In genomic region chr4:111499291-111499690, GRCh38 we compare ENCODE assay signal across 23 cellular contexts.
DNase-seq lines count a peak whose midpoint lies in the region; ATAC-seq, FAIRE-seq and TF ChIP-seq lines count a peak whose summit lies in the region.
"Had no signal": no experiment of that assay in that cellular context is flagged by ENCODE, and none has a peak within 500 bp of the region (broad histone marks: within the 10 kb centered on the region; RNA-seq: fewer than 3 reads in every experiment).

No MANE protein-coding gene starts in this region.

- H3K4me3 ChIP-seq in astrocyte (ENCODE audit: insufficient read depth, low read depth, low read length) (no peak overlapping the region), smooth muscle cell (no peak overlapping the region), WERI-Rb-1 (ENCODE audit: low read depth, low read length) (no peak overlapping the region)
- H3K4me3 ChIP-seq: BLaER1, GM12878, HAP-1 had no signal

- H3K27me3 ChIP-seq in astrocyte (ENCODE audit: insufficient read depth, low read length) (no peaks in the 10 kb centered on the region), smooth muscle cell (ENCODE audit: low read depth) (no peaks in the 10 kb centered on the region), WERI-Rb-1 (ENCODE audit: insufficient read depth, low read depth, severe bottlenecking) (peaks cover 20% of the 10 kb centered on the region)
- H3K27me3 ChIP-seq: BLaER1 had no signal

- TF ChIP-seq CTCF in HFFc6 (IDR thresholded peaks at IDR 0.05) (no peak), astrocyte (IDR thresholded peaks at IDR 0.05; ENCODE audit: insufficient read depth, low read depth, low read length) (no peak), smooth muscle cell (IDR thresholded peaks at IDR 0.05; ENCODE audit: borderline replicate concordance, insufficient read depth, poor library complexity, severe bottlenecking) (no peak), WERI-Rb-1 (IDR thresholded peaks at IDR 0.05; ENCODE audit: low read depth, low read length) (no peak)

- H3K4me2 ChIP-seq in astrocyte (ENCODE audit: low read length) (no peak overlapping the region), smooth muscle cell (peak overlapping the region; percentile 33)
- H3K4me2 ChIP-seq: BLaER1 had no signal

- H3K27ac Mint-ChIP-seq in HFFc6 (peak overlapping the region; percentile 21; the same call in 1 of the 2 replicates), astrocyte (ENCODE audit: unreplicated experiment) (no peak overlapping the region)
- H3K27ac Mint-ChIP-seq: B cell; CD4-positive, CD25-positive, alpha-beta regulatory T cell; CD8-positive, alpha-beta T cell had no signal

- H3K4me1 Mint-ChIP-seq in HFFc6 (ENCODE audit: low read depth) (peaks cover 53% of the 10 kb centered on the region), astrocyte (ENCODE audit: low read depth, unreplicated experiment) (peaks cover 15% of the 10 kb centered on the region)
- H3K4me1 Mint-ChIP-seq: B cell; CD4-positive, CD25-positive, alpha-beta regulatory T cell had no signal

- H3K36me3 ChIP-seq in astrocyte (ENCODE audit: insufficient read depth, low read length) (no peaks in the 10 kb centered on the region), smooth muscle cell (ENCODE audit: low read depth) (no peaks in the 10 kb centered on the region), WERI-Rb-1 (no peaks in the 10 kb centered on the region)
- H3K36me3 ChIP-seq: BLaER1, HAP-1 had no signal

- H3K36me3 Mint-ChIP-seq in HFFc6 (ENCODE audit: low read depth) (peaks cover 8% of the 10 kb centered on the region), astrocyte (ENCODE audit: low read depth, unreplicated experiment) (no peaks in the 10 kb centered on the region)
- H3K36me3 Mint-ChIP-seq: CD4-positive, CD25-positive, alpha-beta regulatory T cell; CD8-positive, alpha-beta T cell had no signal

- peaks cover 3% of the 10 kb centered on the region for H3K4me1 ChIP-seq in astrocyte (ENCODE audit: insufficient read depth, low read length)
- H3K4me1 ChIP-seq in smooth muscle cell (ENCODE audit: low read depth): peaks cover 12% of the 10 kb centered on the region
- H3K4me1 ChIP-seq: BLaER1, Caco-2, HAP-1 had no signal

- H3K27ac ChIP-seq in astrocyte (ENCODE audit: low read depth, low read length) (no peak overlapping the region), smooth muscle cell (ENCODE audit: low read depth) (no peak overlapping the region), WERI-Rb-1 (no peak overlapping the region)
- H3K27ac ChIP-seq: BLaER1, C4-2B had no signal

- H2AFZ ChIP-seq in astrocyte (ENCODE audit: low read depth, low read length) (no peak overlapping the region), smooth muscle cell (ENCODE audit: low read depth) (no peak overlapping the region)

- H3K9ac ChIP-seq in astrocyte (ENCODE audit: low read length) (no peak overlapping the region), smooth muscle cell (ENCODE audit: low read depth) (no peak overlapping the region)
- H3K9ac ChIP-seq: BLaER1 had no signal

- no peaks in the 10 kb centered on the region for H3K27me3 Mint-ChIP-seq in HFFc6 (ENCODE audit: insufficient read depth)
- no peaks in the 10 kb centered on the region for H3K27me3 Mint-ChIP-seq in astrocyte (ENCODE audit: low read depth, unreplicated experiment)
- H3K27me3 Mint-ChIP-seq: B cell; CD4-positive, CD25-positive, alpha-beta regulatory T cell had no signal

- DNase-seq in HFFc6 (no peak), astrocyte (ENCODE audit: low read depth) (no peak), fibroblast of peridontal ligament (ENCODE audit: extremely low read depth) (peak; percentile 73), smooth muscle cell (lab: John Stamatoyannopoulos, UW; ENCODE audit: unreplicated experiment) (no peak), T-helper 1 cell (no peak), WERI-Rb-1 (no peak)
- DNase-seq in effector CD8-positive, alpha-beta T cell (lab: John Stamatoyannopoulos, UW): no peak
- DNase-seq: Caco-2; CD4-positive, CD25-positive, alpha-beta regulatory T cell; CD8-positive, alpha-beta T cell; DMS153; DMS79; EL; GDM1; GOT3 had no signal

- H3K9me3 ChIP-seq in astrocyte (ENCODE audit: insufficient read depth, low read depth, low read length): no peaks in the 10 kb centered on the region
- H3K9me3 ChIP-seq in smooth muscle cell (replicated peaks; ENCODE audit: low read depth): no peaks in the 10 kb centered on the region
- no peaks in the 10 kb centered on the region for H3K9me3 ChIP-seq in WERI-Rb-1 (ENCODE audit: severe bottlenecking)
- H3K9me3 ChIP-seq: BLaER1, Caco-2, HAP-1 had no signal

- ATAC-seq in GM19397 (IDR thresholded peaks at IDR 0.05; ENCODE audit: unreplicated experiment): no peak
- ATAC-seq: CD8-positive, alpha-beta T cell; GM12878 had no signal

- no peaks in the 10 kb centered on the region for H3K79me2 ChIP-seq in astrocyte (ENCODE audit: insufficient read depth, low read length)
- H3K79me2 ChIP-seq in smooth muscle cell (ENCODE audit: low read depth): no peaks in the 10 kb centered on the region

- H3F3A ChIP-seq in smooth muscle cell (ENCODE audit: low read depth): peaks cover 8% of the 10 kb centered on the region

- H4K20me1 ChIP-seq in astrocyte (ENCODE audit: insufficient read depth, low read length) (no peaks in the 10 kb centered on the region), smooth muscle cell (ENCODE audit: low read depth) (no peaks in the 10 kb centered on the region)
- H4K20me1 ChIP-seq: BLaER1 had no signal

- peak; percentile 58 for FAIRE-seq in astrocyte (lab: Jason Lieb, UNC)
- FAIRE-seq: GM12878, GM19239, H54 had no signal

- H3K4me3 Mint-ChIP-seq in HFFc6 (no peak overlapping the region), astrocyte (ENCODE audit: unreplicated experiment) (no peak overlapping the region)
- H3K4me3 Mint-ChIP-seq: B cell; CD4-positive, CD25-positive, alpha-beta regulatory T cell; CD8-positive, alpha-beta T cell had no signal

- no peaks in the 10 kb centered on the region for H3K9me3 Mint-ChIP-seq in HFFc6
- H3K9me3 Mint-ChIP-seq in astrocyte (ENCODE audit: unreplicated experiment): no peaks in the 10 kb centered on the region

- WGBS in smooth muscle cell (ENCODE audit: low lambda C conversion rate): 46% methylated on average over 3 of the region's 3 CpGs
